In the genomic region with DNA sequence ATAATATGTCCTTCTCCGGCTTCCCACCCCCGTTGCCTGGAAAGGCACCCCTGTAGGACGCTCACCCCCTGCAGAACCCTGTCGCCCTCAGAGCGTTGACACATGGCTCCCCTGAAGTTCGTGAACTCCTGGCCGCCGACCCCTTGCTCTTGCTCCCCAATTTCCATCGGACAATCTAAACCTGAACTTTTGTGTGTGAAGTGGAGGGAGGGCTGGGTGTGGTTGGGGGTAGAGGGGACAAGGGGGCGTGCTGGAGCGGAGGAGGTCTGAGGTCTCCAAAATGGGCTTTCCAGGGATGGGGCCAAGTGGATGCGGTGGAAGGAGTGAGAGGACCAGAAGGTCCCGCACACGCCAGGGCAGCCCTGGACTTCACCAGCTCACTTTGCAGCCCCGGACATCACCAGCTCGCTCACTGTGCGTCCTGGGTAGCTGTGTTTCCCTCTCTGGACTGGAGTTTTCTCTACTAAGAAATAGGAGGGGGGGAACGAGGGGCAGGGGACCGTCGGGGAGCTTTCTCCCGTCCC, we compare ENCODE assay signal across 8 cellular contexts. TPM values are rescaled to one million over a fixed set of nuclear protein-coding genes. Genes with fewer than 3 reads are reported as not detected.
A peak's percentile ranks its signal among the peaks of the same experiment; 100 is the strongest.
DNase-seq lines count a peak whose midpoint lies in the region; ATAC-seq and TF ChIP-seq lines count a peak whose summit lies in the region.

No MANE protein-coding gene starts in this region.

- H3K27ac ChIP-seq in heart left ventricle: peak overlapping the region in 11 of 12 donors; percentile 5 to 70 (median 56)
- H3K27ac ChIP-seq in coronary artery: peak overlapping the region in 1 of 2 donors; percentile 56
- no peak overlapping the region for H3K27ac ChIP-seq in mucosa of rectum (ENCODE audit: low read depth in 2 of 2, low read length in 2 of 2)
- H3K27ac ChIP-seq in vagina: peak overlapping the region; percentile 89

- H3K36me3 ChIP-seq in heart left ventricle: peaks cover 0 to 3% (median 0%) of the 10 kb centered on the region in 9 donors
- H3K36me3 ChIP-seq in mucosa of rectum (ENCODE audit: control insufficient read depth in 2 of 2, insufficient read depth in 2 of 2, low read length in 2 of 2): peaks cover 11 to 19% of the 10 kb centered on the region in 2 donors
- H3K36me3 ChIP-seq in vagina: no peaks in the 10 kb centered on the region

- H3K4me3 ChIP-seq in heart left ventricle: peak overlapping the region; percentile 31 to 77 (median 58)
- H3K4me3 ChIP-seq in coronary artery: peak overlapping the region; percentile 76
- H3K4me3 ChIP-seq in mucosa of rectum (ENCODE audit: low read length in 2 of 2): peak overlapping the region; percentile 6 to 71
- peak overlapping the region; percentile 50 to 55 for H3K4me3 ChIP-seq in vagina

- TF ChIP-seq CTCF in heart left ventricle (IDR thresholded peaks at IDR 0.05) (no peak), coronary artery (IDR thresholded peaks at IDR 0.05) (no peak), vagina (IDR thresholded peaks at IDR 0.05) (no peak)

- intact Hi-C loops in heart left ventricle (cut with DNase I) (loop anchor here in 4 of 10 donors (2.0 to 10.0 kb wide), 3 partner anchors 17 to 171 kb away; partner anchors contain the start of gene PHF21A (in 1 of the 4)), cardiac septum (cut with DNase I) (loop anchor here (2.0 kb wide), 2 partner anchors 17 to 53 kb away; no protein-coding TSS in a partner anchor), vagina (cut with DNase I) (no loop called here)

- H3K4me1 ChIP-seq in heart left ventricle (peaks cover 0 to 49% (median 27%) of the 10 kb centered on the region in 12 donors), mucosa of rectum (ENCODE audit: control insufficient read depth in 2 of 2, insufficient read depth in 2 of 2, low read length in 2 of 2) (peaks cover 8 to 14% of the 10 kb centered on the region in 2 donors), vagina (peaks cover 72% of the 10 kb centered on the region)

- H3K9ac ChIP-seq in mucosa of rectum (ENCODE audit: low read depth in 1 of 2, low read length in 2 of 2): no peak overlapping the region

- in situ Hi-C loops in ACHN (cut with HindIII; ENCODE audit: low pct_ligation_motif_present, low pct_unique_long_range_greater_than_20kb, low sequenced_read_pairs): no loop called here

- no peaks in the 10 kb centered on the region for H3K9me3 ChIP-seq in heart left ventricle
- no peaks in the 10 kb centered on the region for H3K9me3 ChIP-seq in mucosa of rectum (ENCODE audit: control insufficient read depth in 2 of 2, low read length in 2 of 2)
- no peaks in the 10 kb centered on the region for H3K9me3 ChIP-seq in vagina

- DNase-seq in heart left ventricle (no peak), cardiac septum (ENCODE audit: low spot score) (no peak), coronary artery (ENCODE audit: low spot score) (no peak), vagina (ENCODE audit: extremely low spot score in 2 of 2) (no peak), NCI-H2196 treated with DMSO at 0.1 percent for 48 hours (lab: John Stamatoyannopoulos, UW; ENCODE audit: unreplicated experiment) (no peak), ACHN (no peak), Kasumi-1 (lab: John Stamatoyannopoulos, UW) (no peak)

- TF ChIP-seq POLR2A in heart left ventricle (IDR thresholded peaks at IDR 0.05) (no peak), vagina (IDR thresholded peaks at IDR 0.05) (no peak)

- H3K27me3 ChIP-seq in heart left ventricle: peaks cover 0 to 25% (median 0%) of the 10 kb centered on the region in 9 donors
- H3K27me3 ChIP-seq in mucosa of rectum (ENCODE audit: control insufficient read depth in 2 of 2, insufficient read depth in 2 of 2, low read length in 2 of 2): no peaks in the 10 kb centered on the region
- no peaks in the 10 kb centered on the region for H3K27me3 ChIP-seq in vagina

- ATAC-seq in heart left ventricle: peak in 1 of 4 donors; percentile 21

- WGBS in heart left ventricle, 4 donors: 4 to 11% (median 7%) methylated on average over 18 to 21 of the region's 21 CpGs

RNA-seq across cellular contexts. Expression of gene CREB3L1, which starts 18.6 kb away (rescaled TPM):
- 10 to 100 TPM; 15.5 to 31.9 (median 23.3) TPM for total RNA-seq in heart left ventricle
- polyA plus RNA-seq in heart left ventricle: 10 to 100 TPM in 1 of 2 donors, 1 to 10 TPM in 1; 7.4 to 30.9 TPM
- 8.6 TPM for total RNA-seq in cardiac septum
- 11.8 TPM for total RNA-seq in vagina

RNA-seq across cellular contexts. Expression of gene DGKZ, which starts 51.2 kb away (rescaled TPM):
- total RNA-seq in heart left ventricle (100 to 1,000 TPM in 1 of 9 donors, 10 to 100 TPM in 8; 57.9 to 114 (median 62.5) TPM), cardiac septum (66.8 TPM), vagina (78.8 TPM)
- polyA plus RNA-seq in heart left ventricle: 10 to 100 TPM; 41.7 to 59.5 TPM

Comparison
In these comparisons a context has a peak if more than half of its experiments do, and no peak if none do; other contexts are left out.
1. H3K27ac ChIP-seq: peak in heart left ventricle (11 of 12) and vagina (single experiment); none in mucosa of rectum (0 of 2).
2. Peak in every context shown above with its lines, with median percentiles within 50 percentile points of each other: H3K4me3 ChIP-seq.